In genomic region chr10:15427836-15428414, GRCh38 we compare ENCODE assay signal across 8 cellular contexts. TPM values are rescaled to one million over a fixed set of nuclear protein-coding genes. Genes with fewer than 3 reads are reported as not detected.
DNase-seq lines count a peak whose midpoint lies in the region; ATAC-seq and TF ChIP-seq lines count a peak whose summit lies in the region.

No MANE protein-coding gene starts in this region.

- DNase-seq in AG04449 (ENCODE audit: low read depth, low spot score) (no peak), GM20000 (ENCODE audit: low spot score) (no peak), RKO (ENCODE audit: low spot score) (peak; percentile 79), fibroblast of the conjunctiva (ENCODE audit: low read depth) (peak; percentile 34), superior temporal gyrus (ENCODE audit: extremely low spot score) (peak; percentile 88), mucosa of gallbladder (ENCODE audit: low spot score) (no peak)
- no peak for DNase-seq in activated CD4-positive, alpha-beta T cell treated with anti-CD3 and anti-CD28 coated beads for 48 hours

- CTCF ChIA-PET in AG04449 (lab: Yijun Ruan, JAX) = interaction anchor here (0.6 to 10.3 kb wide), 26 partner anchors 9 to 1381 kb away, joined by 3 to 569 read pairs (median 4); partner anchors contain the start of gene ITGA8

- ATAC-seq in HG03354 (IDR thresholded peaks at IDR 0.05; ENCODE audit: poor library complexity, severe bottlenecking, unreplicated experiment) = no peak

- TF ChIP-seq CTCF in AG04449 (IDR thresholded peaks at IDR 0.05; ENCODE audit: insufficient read depth, low read length, missing control alignments) (peak; percentile 29), GM20000 (IDR thresholded peaks at IDR 0.05; ENCODE audit: extremely low read depth, missing control alignments) (peak; percentile 35)

- POLR2A ChIA-PET in AG04449 (lab: Yijun Ruan, JAX) = no interaction called here

- H3K4me3 ChIP-seq in AG04449 (ENCODE audit: low read depth, low read length) = no peak overlapping the region

RNA-seq across cellular contexts. Expression of gene FAM171A1, which starts 56.8 kb away (rescaled TPM):
- total RNA-seq in mucosa of gallbladder = 73.9 TPM

Comparison
In these comparisons a context has a peak if more than half of its experiments do, and no peak if none do; other contexts are left out.
1. DNase-seq: peak in RKO (single experiment), fibroblast of the conjunctiva (single experiment) and superior temporal gyrus (single experiment); none in AG04449 (single experiment), GM20000 (single experiment), activated CD4-positive, alpha-beta T cell treated with anti-CD3 and anti-CD28 coated beads for 48 hours (single experiment) and mucosa of gallbladder (single experiment).